Comparison of ENCODE assay signal across 8 cellular contexts in genomic region chr17:27892866-27893769, GRCh38. TPM values are rescaled to one million over a fixed set of nuclear protein-coding genes. Genes with fewer than 3 reads are reported as not detected.
DNase-seq lines count a peak whose midpoint lies in the region; ATAC-seq and TF ChIP-seq lines count a peak whose summit lies in the region.

TSS of gene LYRM9 (minus strand) at chr17:27893365. CDS start at chr17:27882694, 10,671 bp downstream.

- H3K4me3 Mint-ChIP-seq in activated B cell treated with CpG ODN at 0.5 μM for 24 hours = peak within 1 kb of the TSS; percentile 84

- ATAC-seq in GM18867 (IDR thresholded peaks at IDR 0.05; ENCODE audit: unreplicated experiment) (peak; percentile 91), HG03103 (IDR thresholded peaks at IDR 0.05; ENCODE audit: low read depth, unreplicated experiment) (peak; percentile 93), activated B cell treated with CpG ODN at 0.5 μM for 24 hours (ENCODE audit: low read depth) (peak; percentile 96)

- TF ChIP-seq CTCF in AG04450 (IDR thresholded peaks at IDR 0.05; ENCODE audit: low read depth, low read length) (peak; percentile 78), activated B cell treated with CpG ODN at 0.5 μM for 24 hours (IDR thresholded peaks at IDR 0.05) (peak; percentile 91)

- H3K36me3 Mint-ChIP-seq in activated B cell treated with CpG ODN at 0.5 μM for 24 hours (ENCODE audit: low read depth) = no peaks in the 10 kb centered on the region

- H3K27me3 ChIP-seq in AG04450 (ENCODE audit: control insufficient read depth, insufficient read depth, low read length) = peaks cover 4% of the 10 kb centered on the region

- peaks cover 17% of the 10 kb centered on the region for H3K4me1 Mint-ChIP-seq in activated B cell treated with CpG ODN at 0.5 μM for 24 hours

- no peaks in the 10 kb centered on the region for H3K27me3 Mint-ChIP-seq in activated B cell treated with CpG ODN at 0.5 μM for 24 hours

- POLR2A ChIA-PET in AG04450 (lab: Yijun Ruan, JAX) = interaction anchor here (1.0 kb wide), 1 partner anchor 148 kb away, joined by 5 read pairs; no protein-coding TSS in a partner anchor
- POLR2A ChIA-PET in activated B cell treated with CpG ODN at 0.5 μM for 24 hours (lab: Charles Lee) = interaction anchor here (0.9 to 2.8 kb wide), 6 partner anchors 13 to 1059 kb away, joined by 3 to 26 read pairs (median 4); partner anchors contain the start of genes PHF12 and WSB1

- intact Hi-C loops in activated B cell treated with CpG ODN at 0.5 μM for 24 hours (cut with micrococcal nuclease) = loop anchor here (1.0 to 5.0 kb wide), 7 partner anchors 53 to 546 kb away; partner anchors contain the start of genes IFT20 and TNFAIP1

- no peaks in the 10 kb centered on the region for H3K9me3 Mint-ChIP-seq in activated B cell treated with CpG ODN at 0.5 μM for 24 hours

- CTCF ChIA-PET in AG04450 (lab: Charles Lee) (interaction anchor here (0.6 to 7.0 kb wide), 58 partner anchors 10 to 657 kb away, joined by 3 to 106 read pairs (median 4); partner anchors contain the start of genes IFT20 and TNFAIP1), activated B cell treated with CpG ODN at 0.5 μM for 24 hours (lab: Charles Lee) (interaction anchor here (0.7 to 4.1 kb wide), 12 partner anchors 9 to 523 kb away, joined by 3 to 93 read pairs (median 4); no protein-coding TSS in a partner anchor)

- peak within 1 kb of the TSS; percentile 69 for H3K27ac Mint-ChIP-seq in activated B cell treated with CpG ODN at 0.5 μM for 24 hours

- H3K4me3 ChIP-seq in AG04450 (ENCODE audit: low read depth, low read length) = peak within 1 kb of the TSS; percentile 65

- H3K9me3 ChIP-seq in AG04450 (ENCODE audit: control insufficient read depth, insufficient read depth, low read length) = no peaks in the 10 kb centered on the region

- H3K27ac ChIP-seq in AG04450 (ENCODE audit: low read depth, low read length) (peak within 1 kb of the TSS; percentile 21), caudate nucleus (ENCODE audit: low read depth, low read length) (peak within 1 kb of the TSS; percentile 93)

- DNase-seq in AG04450 (ENCODE audit: low read depth, low spot score) (peak; percentile 37), NCI-H2196 treated with DMSO at 0.1 percent for 48 hours (lab: John Stamatoyannopoulos, UW; ENCODE audit: unreplicated experiment) (peak; percentile 55), activated B cell treated with CpG ODN at 0.5 μM for 24 hours (peak; percentile 97), caudate nucleus (lab: John Stamatoyannopoulos, UW) (peak in 60 of 61 donors; percentile 22 to 97 (median 87)), iris pigment epithelial cell (ENCODE audit: low read depth) (peak; percentile 81)
- peak; percentile 96 for DNase-seq in stimulated activated CD4-positive, alpha-beta T cell treated with anti-CD3 and anti-CD28 coated beads, Interleukin-12 subunit alpha, Interleukin-12 subunit beta, amount 100 ng/mL, for 4 hours

RNA-seq across cellular contexts. Expression of gene LYRM9, which starts in this region (rescaled TPM):
- 4.9 and 6.1 TPM in 2 replicates for polyA plus RNA-seq in AG04450 (2011; rRNA removed)
- polyA minus RNA-seq in AG04450 (2011; rRNA and poly(A)+ RNA removed) = 0.78 and 1.8 TPM in 2 replicates
- 7.2 and 7.5 TPM in 2 replicates for total RNA-seq in activated B cell treated with CpG ODN at 0.5 μM for 24 hours

Comparison
In these comparisons a context has a peak if more than half of its experiments do, and no peak if none do; other contexts are left out.
1. Peak in every context shown above with its lines: DNase-seq, ATAC-seq, H3K4me3 ChIP-seq and H3K27ac ChIP-seq.
2. DNase-seq: peak in every context shown above with its lines; median percentile 97 in activated B cell treated with CpG ODN at 0.5 μM for 24 hours; 96 in stimulated activated CD4-positive, alpha-beta T cell treated with anti-CD3 and anti-CD28 coated beads, Interleukin-12 subunit alpha, Interleukin-12 subunit beta, amount 100 ng/mL, for 4 hours; 87 in caudate nucleus; 81 in iris pigment epithelial cell; 55 in NCI-H2196 treated with DMSO at 0.1 percent for 48 hours; 37 in AG04450.